In genomic region chr13:110589991-110590390, GRCh38 we compare ENCODE assay signal across 25 cellular contexts. TPM values are rescaled to one million over a fixed set of nuclear protein-coding genes. Genes with fewer than 3 reads are reported as not detected.
DNase-seq lines count a peak whose midpoint lies in the region; ATAC-seq and TF ChIP-seq lines count a peak whose summit lies in the region.
"Had no signal": no experiment of that assay in that cellular context is flagged by ENCODE, and none has a peak within 500 bp of the region (broad histone marks: within the 10 kb centered on the region; RNA-seq: fewer than 3 reads in every experiment).

No MANE protein-coding gene starts in this region.

- H3K27me3 ChIP-seq in GM23338 (ENCODE audit: insufficient read depth) (no peaks in the 10 kb centered on the region), PC-9 (ENCODE audit: insufficient read depth, low read depth) (no peaks in the 10 kb centered on the region), endodermal cell (ENCODE audit: control insufficient read depth, insufficient read depth, low read length, poor library complexity, severe bottlenecking) (no peaks in the 10 kb centered on the region)
- H3K27me3 ChIP-seq: BLaER1, SJCRH30 had no signal

- H3K4me1 Mint-ChIP-seq in GM23338 (peaks cover 5% of the 10 kb centered on the region; the same call in 2 of the 3 replicates), endodermal cell (peaks cover 9% of the 10 kb centered on the region), osteocyte (ENCODE audit: unreplicated experiment) (peaks cover 29% of the 10 kb centered on the region)

- H3K79me2 ChIP-seq in GM23338 (replicated peaks; ENCODE audit: insufficient read depth) (no peaks in the 10 kb centered on the region), PC-9 (ENCODE audit: low read depth) (no peaks in the 10 kb centered on the region)

- H3K27ac Mint-ChIP-seq in GM23338, result no peak overlapping the region
- H3K27ac Mint-ChIP-seq in endodermal cell, result no peak overlapping the region
- H3K27ac Mint-ChIP-seq in osteocyte (ENCODE audit: unreplicated experiment), result peak overlapping the region; percentile 61
- H3K27ac Mint-ChIP-seq: CD4-positive, alpha-beta T cell had no signal

- no peak for ATAC-seq in GM23338
- ATAC-seq in mucosa of descending colon, result no peak
- ATAC-seq: PC-3, Right ventricle myocardium inferior, SK-N-SH treated with all-trans-retinoic acid at 6 μM for 48 hours had no signal

- no peaks in the 10 kb centered on the region for H3K36me3 ChIP-seq in GM23338 (ENCODE audit: insufficient read depth)
- H3K36me3 ChIP-seq in PC-9 (ENCODE audit: low read depth), result no peaks in the 10 kb centered on the region
- no peaks in the 10 kb centered on the region for H3K36me3 ChIP-seq in endodermal cell (ENCODE audit: control insufficient read depth, insufficient read depth, low read length)
- H3K36me3 ChIP-seq in mucosa of descending colon (ENCODE audit: low read depth), result no peaks in the 10 kb centered on the region
- H3K36me3 ChIP-seq: BLaER1, SJCRH30 had no signal

- WGBS in endodermal cell (ENCODE audit: insufficient coverage in 1 of 2, insufficient read length in 1 of 2), 2 experiments, result 94 to 100% methylated on average over 1 of the region's 1 CpG

- BruUV-seq in PC-9 (replicated peaks; lab: Mats Ljungman, UMichigan), result no TSS peak

- no peak overlapping the region for H3K4me2 ChIP-seq in GM23338
- peak overlapping the region; percentile 41 for H3K4me2 ChIP-seq in PC-9
- H3K4me2 ChIP-seq: BLaER1 had no signal

- CTCF ChIA-PET in PC-9 (lab: Charles Lee), result interaction anchor here (0.9 kb wide), 1 partner anchor 134 kb away, joined by 3 read pairs; no protein-coding TSS in a partner anchor

- H3K4me3 Mint-ChIP-seq in GM23338, result no peak overlapping the region
- no peak overlapping the region for H3K4me3 Mint-ChIP-seq in endodermal cell
- no peak overlapping the region for H3K4me3 Mint-ChIP-seq in osteocyte (ENCODE audit: unreplicated experiment)
- H3K4me3 Mint-ChIP-seq: CD4-positive, alpha-beta T cell had no signal

- H4K20me1 ChIP-seq in GM23338 (replicated peaks; ENCODE audit: insufficient read depth) (no peaks in the 10 kb centered on the region), PC-9 (ENCODE audit: insufficient read depth) (no peaks in the 10 kb centered on the region)
- H4K20me1 ChIP-seq: BLaER1 had no signal

- H3K4me3 ChIP-seq in GM23338 (no peak overlapping the region), PC-9 (no peak overlapping the region), endodermal cell (ENCODE audit: low read length) (no peak overlapping the region), mucosa of descending colon (no peak overlapping the region)
- H3K4me3 ChIP-seq: BLaER1, SJCRH30 had no signal

- H3K27ac ChIP-seq in GM23338 (ENCODE audit: low read depth) (no peak overlapping the region), PC-9 (peak overlapping the region; percentile 8; the same call in 1 of the 2 replicates), endodermal cell (ENCODE audit: low read depth, low read length) (no peak overlapping the region)
- H3K27ac ChIP-seq: BLaER1, SJCRH30 had no signal

- H3K9me3 ChIP-seq in PC-9 (ENCODE audit: insufficient read depth, low read depth), result no peaks in the 10 kb centered on the region
- no peaks in the 10 kb centered on the region for H3K9me3 ChIP-seq in endodermal cell (ENCODE audit: control insufficient read depth, low read length)
- no peaks in the 10 kb centered on the region for H3K9me3 ChIP-seq in mucosa of descending colon
- H3K9me3 ChIP-seq: BLaER1, SJCRH30 had no signal

- H3K27me3 Mint-ChIP-seq in GM23338 (ENCODE audit: insufficient read depth, low read depth, poor library complexity) (peaks cover 2% of the 10 kb centered on the region), endodermal cell (ENCODE audit: insufficient read depth) (no peaks in the 10 kb centered on the region), osteocyte (ENCODE audit: unreplicated experiment) (no peaks in the 10 kb centered on the region)

- POLR2A ChIA-PET in PC-9 (lab: Charles Lee; ENCODE audit: unreplicated experiment), result no interaction called here

- H3F3A ChIP-seq in GM23338 (replicated peaks; ENCODE audit: low read depth) (no peaks in the 10 kb centered on the region), PC-9 (ENCODE audit: insufficient read depth, low read depth) (peaks cover 13% of the 10 kb centered on the region)

- peak overlapping the region; percentile 79; the same call in 1 of the 2 replicates for H2AFZ ChIP-seq in GM23338
- 0 out of 2 replicates have a peak overlapping the region, but pooled peaks have one; percentile 4 for H2AFZ ChIP-seq in PC-9

- H3K4me1 ChIP-seq in GM23338 (ENCODE audit: insufficient read depth) (no peaks in the 10 kb centered on the region), PC-9 (replicated peaks; ENCODE audit: insufficient read depth) (peaks cover 20% of the 10 kb centered on the region), endodermal cell (ENCODE audit: control insufficient read depth, insufficient read depth, low read length) (peaks cover 12% of the 10 kb centered on the region), mucosa of descending colon (ENCODE audit: low read depth) (no peaks in the 10 kb centered on the region)
- H3K4me1 ChIP-seq: BLaER1, SJCRH30 had no signal

- H3K36me3 Mint-ChIP-seq in GM23338 (ENCODE audit: low read depth) (no peaks in the 10 kb centered on the region), endodermal cell (ENCODE audit: low read depth) (no peaks in the 10 kb centered on the region), osteocyte (ENCODE audit: unreplicated experiment) (no peaks in the 10 kb centered on the region)

- H3K9me3 Mint-ChIP-seq in GM23338 (no peaks in the 10 kb centered on the region), endodermal cell (no peaks in the 10 kb centered on the region), osteocyte (ENCODE audit: unreplicated experiment) (no peaks in the 10 kb centered on the region)
- H3K9me3 Mint-ChIP-seq: CD4-positive, alpha-beta T cell had no signal

- intact Hi-C loops in PC-9 (cut with micrococcal nuclease; ENCODE audit: unreplicated experiment), result loop anchor here (1.0 to 10.0 kb wide), 6 partner anchors 25 to 462 kb away; partner anchors contain the start of genes ING1 and NAXD
- intact Hi-C loops in mucosa of descending colon (cut with DNase I, micrococcal nuclease), result loop anchor here (10.0 kb wide), 2 partner anchors 65 to 225 kb away; no protein-coding TSS in a partner anchor

- DNase-seq in GM23338 (ENCODE audit: low spot score) (no peak), PC-9 (no peak), endodermal cell (peak; percentile 24), osteocyte (ENCODE audit: extremely low spot score, unreplicated experiment) (no peak), dermis blood vessel endothelial cell (no peak), mucosa of descending colon (no peak), NCI-H748 treated with DMSO at 0.1 percent for 48 hours (lab: John Stamatoyannopoulos, UW) (no peak), C1 segment of cervical spinal cord (lab: John Stamatoyannopoulos, UW) (no peak)
- DNase-seq: CD4-positive, alpha-beta T cell; DMS53; GOT3; HCEC 1CT; KBM-7; NCI-H1048; NCI-H1417; NCI-H1694 treated with DMSO at 0.1 percent for 48 hours; NCI-H2081; NCI-H2171 treated with DMSO at 0.1 percent for 48 hours; NCI-H345; NCI-H510A treated with DMSO at 0.1 percent for 48 hours; PC-3; SJCRH30 had no signal

- TF ChIP-seq CTCF in GM23338 (conservative IDR thresholded peaks at IDR 0.05; ENCODE audit: low read depth in 2 of 2) (no peak), PC-9 (conservative IDR thresholded peaks at IDR 0.05) (no peak), endodermal cell (conservative IDR thresholded peaks at IDR 0.05) (no peak), osteocyte (IDR thresholded peaks at IDR 0.05) (no peak), mucosa of descending colon (IDR thresholded peaks at IDR 0.05) (no peak)

- no peaks in the 10 kb centered on the region for H3K9me2 ChIP-seq in GM23338 (ENCODE audit: insufficient read depth)
- no peaks in the 10 kb centered on the region for H3K9me2 ChIP-seq in PC-9 (ENCODE audit: insufficient read depth)

- H3K9ac ChIP-seq in endodermal cell (ENCODE audit: extremely low read depth, low read length, poor library complexity, severe bottlenecking), result no peak overlapping the region
- H3K9ac ChIP-seq: BLaER1 had no signal

TF ChIP-seq in GM23338, 12 proteins besides CTCF, POLR2A, EP300 and RAD21 (continues in another document):
- no peak for TF ChIP-seq JUNB (IDR thresholded peaks at IDR 0.05; ENCODE audit: unreplicated experiment)
- TF ChIP-seq POLR2AphosphoS5 (IDR thresholded peaks at IDR 0.05; ENCODE audit: low read depth), result no peak
- TF ChIP-seq ZNF114 (CRISPR knock-in tag; IDR thresholded peaks at IDR 0.05), result no peak
- no peak for TF ChIP-seq EZH2phosphoT487 (IDR thresholded peaks at IDR 0.05; ENCODE audit: unreplicated experiment)

RNA-seq across cellular contexts. Expression of gene NAXD, which starts 25.4 kb away (rescaled TPM):
- total RNA-seq in GM23338 (2014; rRNA removed; shearing (Covaris generic)), result 16.1 and 18.5 TPM in 2 replicates
- polyA plus RNA-seq in GM23338 (2016; fragmentation: Nextera tagmentation; extraction: Ambion mirVana), result 15.3 and 16.9 TPM in 2 replicates
- total RNA-seq in PC-9 (2021), result 30.2 and 35.2 TPM in 2 replicates
- total RNA-seq in endodermal cell, result 10 to 100 TPM; 31.3 to 33.4 TPM
- 23.2 TPM for polyA plus RNA-seq in endodermal cell (2013, experiment 1 of 2)
- 22.0 TPM for polyA plus RNA-seq in endodermal cell (2013, experiment 2 of 2)
- total RNA-seq in osteocyte, result 34.3 and 35.6 TPM in 2 replicates
- 23.8 and 24.8 TPM in 2 replicates for total RNA-seq in dermis blood vessel endothelial cell
- total RNA-seq in mucosa of descending colon, result 10 to 100 TPM; 32.8 to 49.6 (median 38.8) TPM

RNA-seq across cellular contexts. Expression of gene RAB20, which starts 28.5 kb away (rescaled TPM):
- 26.6 and 32.1 TPM in 2 replicates for total RNA-seq in GM23338 (2014; rRNA removed; shearing (Covaris generic))
- 11.8 and 12.3 TPM in 2 replicates for polyA plus RNA-seq in GM23338 (2016; fragmentation: Nextera tagmentation; extraction: Ambion mirVana)
- total RNA-seq in PC-9 (2021) (31.9 and 41.0 TPM in 2 replicates), endodermal cell (10 to 100 TPM; 12.6 to 14.2 TPM), osteocyte (10.0 and 11.7 TPM in 2 replicates), dermis blood vessel endothelial cell (1.3 and 1.5 TPM in 2 replicates), mucosa of descending colon (10 to 100 TPM; 24.4 to 45.2 (median 33.7) TPM)
- 5.4 TPM for polyA plus RNA-seq in endodermal cell (2013, experiment 1 of 2)
- polyA plus RNA-seq in endodermal cell (2013, experiment 2 of 2), result 6.1 TPM
